8 cellular contexts compared by ENCODE assay signal in genomic region chr19:21505459-21506393, GRCh38. TPM values are rescaled to one million over a fixed set of nuclear protein-coding genes. Genes with fewer than 3 reads are reported as not detected.
A peak's percentile ranks its signal among the peaks of the same experiment; 100 is the strongest.
DNase-seq lines count a peak whose midpoint lies in the region; ATAC-seq and TF ChIP-seq lines count a peak whose summit lies in the region.

Gene ZNF429 (plus strand): TSS chr19:21505602. CDS start chr19:21505772, 170 bp downstream.

- peaks cover 9 to 24% (median 18%) of the 10 kb centered on the region in 10 experiments; a peak in 18 of 20 replicates for H3K4me1 ChIP-seq in BLaER1 treated with 17β-estradiol and CSF1 and Interleukin-3, amounts not matched to agents 10 nM and 100 nM
- peaks cover 1 to 7% (median 6%) of the 10 kb centered on the region in 4 donors for H3K4me1 ChIP-seq in liver (ENCODE audit: control insufficient read depth in 4 of 4, insufficient read depth in 4 of 4, low read length in 3 of 4)

- WGBS in liver: under 1% methylated on average over 43 of the region's 43 CpGs

- intact Hi-C loops in dorsolateral prefrontal cortex (cut with DNase I): loop anchor here in 1 of 2 donors (5.0 kb wide), 2 partner anchors 62 to 332 kb away; partner anchors contain the start of gene ZNF43

- peak in 21 of 56 donors; percentile 6 to 39 (median 20) for TF ChIP-seq CTCF in dorsolateral prefrontal cortex (IDR thresholded peaks at IDR 0.05 in 54 of 56, conservative IDR thresholded peaks at IDR 0.05 in 2 of 56; ENCODE audit: low read depth in 1 of 56, partially characterized antibody in 56 of 56)
- no peak for TF ChIP-seq CTCF in liver (IDR thresholded peaks at IDR 0.05; ENCODE audit: low read depth, low read length, missing input control)

- H3K27me3 ChIP-seq in BLaER1 treated with 17β-estradiol and CSF1 and Interleukin-3, amounts not matched to agents 10 nM and 100 nM: no peaks in the 10 kb centered on the region
- H3K27me3 ChIP-seq in dorsolateral prefrontal cortex (no peaks in the 10 kb centered on the region), liver (ENCODE audit: control insufficient read depth in 4 of 4, insufficient read depth in 4 of 4, low read length in 3 of 4) (no peaks in the 10 kb centered on the region)

- H3K9me3 ChIP-seq in BLaER1 treated with 17β-estradiol and CSF1 and Interleukin-3, amounts not matched to agents 10 nM and 100 nM (replicated peaks in 1 of 11): peaks cover 33 to 47% (median 41%) of the 10 kb centered on the region in 11 experiments
- peaks cover 0 to 1% (median under 1%) of the 10 kb centered on the region in 4 donors for H3K9me3 ChIP-seq in liver (ENCODE audit: control insufficient read depth in 4 of 4, low read length in 3 of 4)

- no peaks in the 10 kb centered on the region for H4K20me1 ChIP-seq in BLaER1 treated with 17β-estradiol and CSF1 and Interleukin-3, amounts not matched to agents 10 nM and 100 nM

- peak within 1 kb of the TSS; percentile 90 to 99 (median 96) for H3K9ac ChIP-seq in BLaER1 treated with 17β-estradiol and CSF1 and Interleukin-3, amounts not matched to agents 10 nM and 100 nM
- peak within 1 kb of the TSS; percentile 73 to 85 for H3K9ac ChIP-seq in liver (ENCODE audit: low read depth in 1 of 2, low read length in 2 of 2)

- peak within 1 kb of the TSS; percentile 69 to 81 (median 76) for H3K4me2 ChIP-seq in BLaER1 treated with 17β-estradiol and CSF1 and Interleukin-3, amounts not matched to agents 10 nM and 100 nM

- DNase-seq in NCI-H69 (lab: John Stamatoyannopoulos, UW): peak; percentile 98
- DNase-seq in activated CD4-positive, alpha-beta T cell treated with anti-CD3 and anti-CD28 coated beads, Interleukin-2, amount 50 U/mL, for 48 hours: peak; percentile 86 to 92
- DNase-seq in dorsolateral prefrontal cortex: peak; percentile 83 to 98 (median 94)
- DNase-seq in stimulated activated CD4-positive, alpha-beta T cell treated with anti-CD3 and anti-CD28 coated beads, Interleukin-4, amount 100 ng/mL, for 1 hour: peak; percentile 86

- H3K36me3 ChIP-seq in BLaER1 treated with 17β-estradiol and CSF1 and Interleukin-3, amounts not matched to agents 10 nM and 100 nM: peaks cover 31 to 48% (median 35%) of the 10 kb centered on the region in 11 experiments
- H3K36me3 ChIP-seq in liver (ENCODE audit: control insufficient read depth in 4 of 4, insufficient read depth in 3 of 4, low read depth in 1 of 4, low read length in 3 of 4): peaks cover 0 to 4% (median 3%) of the 10 kb centered on the region in 4 donors

- TF ChIP-seq RAD21 in liver (IDR thresholded peaks at IDR 0.05): peak in 1 of 2 donors; percentile 38

- peak within 1 kb of the TSS; percentile 71 to 91 (median 80) for H3K4me3 ChIP-seq in BLaER1 treated with 17β-estradiol and CSF1 and Interleukin-3, amounts not matched to agents 10 nM and 100 nM
- H3K4me3 ChIP-seq in dorsolateral prefrontal cortex (peak within 1 kb of the TSS; percentile 64 to 97 (median 85)), liver (ENCODE audit: low read depth in 1 of 3, low read length in 3 of 3) (peak within 1 kb of the TSS; percentile 55 to 97 (median 75))

- peak within 1 kb of the TSS; percentile 91 to 100 (median 98) for H3K27ac ChIP-seq in BLaER1 treated with 17β-estradiol and CSF1 and Interleukin-3, amounts not matched to agents 10 nM and 100 nM
- H3K27ac ChIP-seq in dorsolateral prefrontal cortex: peak within 1 kb of the TSS; percentile 73 to 99 (median 93)
- H3K27ac ChIP-seq in liver (ENCODE audit: low read depth in 1 of 2, low read length in 2 of 2): peak within 1 kb of the TSS; percentile 91 to 100

- ATAC-seq in GM19328 (IDR thresholded peaks at IDR 0.05; ENCODE audit: unreplicated experiment) (peak; percentile 98), HG03520 (IDR thresholded peaks at IDR 0.05; ENCODE audit: unreplicated experiment) (peak; percentile 99)

TF ChIP-seq in liver, 16 proteins besides CTCF, POLR2A, EP300 and RAD21:
- TF ChIP-seq, protein P1, sequence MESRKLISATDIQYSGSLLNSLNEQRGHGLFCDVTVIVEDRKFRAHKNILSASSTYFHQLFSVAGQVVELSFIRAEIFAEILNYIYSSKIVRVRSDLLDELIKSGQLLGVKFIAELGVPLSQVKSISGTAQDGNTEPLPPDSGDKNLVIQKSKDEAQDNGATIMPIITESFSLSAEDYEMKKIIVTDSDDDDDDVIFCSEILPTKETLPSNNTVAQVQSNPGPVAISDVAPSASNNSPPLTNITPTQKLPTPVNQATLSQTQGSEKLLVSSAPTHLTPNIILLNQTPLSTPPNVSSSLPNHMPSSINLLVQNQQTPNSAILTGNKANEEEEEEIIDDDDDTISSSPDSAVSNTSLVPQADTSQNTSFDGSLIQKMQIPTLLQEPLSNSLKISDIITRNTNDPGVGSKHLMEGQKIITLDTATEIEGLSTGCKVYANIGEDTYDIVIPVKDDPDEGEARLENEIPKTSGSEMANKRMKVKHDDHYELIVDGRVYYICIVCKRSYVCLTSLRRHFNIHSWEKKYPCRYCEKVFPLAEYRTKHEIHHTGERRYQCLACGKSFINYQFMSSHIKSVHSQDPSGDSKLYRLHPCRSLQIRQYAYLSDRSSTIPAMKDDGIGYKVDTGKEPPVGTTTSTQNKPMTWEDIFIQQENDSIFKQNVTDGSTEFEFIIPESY (IDR thresholded peaks at IDR 0.05): no peak
- TF ChIP-seq ATF3 (IDR thresholded peaks at IDR 0.05) (no peak), FOXA2 (IDR thresholded peaks at IDR 0.05) (no peak), RXRA (IDR thresholded peaks at IDR 0.05) (peak; percentile 22 to 32), TAF1 (conservative IDR thresholded peaks at IDR 0.05) (peak; percentile 90), SP1 (IDR thresholded peaks at IDR 0.05) (peak; percentile 31), GABPA (IDR thresholded peaks at IDR 0.05 in 1 of 2, conservative IDR thresholded peaks at IDR 0.05 in 1 of 2) (peak; percentile 28 to 77), NR2F2 (IDR thresholded peaks at IDR 0.05) (no peak), YY1 (IDR thresholded peaks at IDR 0.05) (peak; percentile 97), HNF4G (IDR thresholded peaks at IDR 0.05) (peak; percentile 50), JUND (IDR thresholded peaks at IDR 0.05) (no peak), EGR1 (IDR thresholded peaks at IDR 0.05; ENCODE audit: low read depth in 2 of 2) (no peak), HNF4A (conservative IDR thresholded peaks at IDR 0.05) (peak; percentile 15 to 18), FOXA1 (IDR thresholded peaks at IDR 0.05) (no peak), REST (IDR thresholded peaks at IDR 0.05) (no peak), MAX (IDR thresholded peaks at IDR 0.05) (peak; percentile 40)

RNA-seq across cellular contexts. Expression of gene ZNF429, which starts in this region (rescaled TPM):
- total RNA-seq in dorsolateral prefrontal cortex (10 to 100 TPM; 20.6 to 45.8 (median 31.2) TPM), liver (10 to 100 TPM in 1 of 2 donors, 1 to 10 TPM in 1; 7.4 to 10.1 TPM)
- 1 to 10 TPM; 4.0 to 9.4 TPM for polyA plus RNA-seq in liver

Comparison
In these comparisons a context has a peak if more than half of its experiments do, and no peak if none do; other contexts are left out.
1. Peak in every context shown above with its lines: DNase-seq, ATAC-seq, H3K4me3 ChIP-seq and H3K27ac ChIP-seq.